8 cellular contexts compared by ENCODE assay signal in genomic region chr19:10195199-10195519, GRCh38. TPM values are rescaled to one million over a fixed set of nuclear protein-coding genes. Genes with fewer than 3 reads are reported as not detected.
A peak's percentile ranks its signal among the peaks of the same experiment; 100 is the strongest.
DNase-seq lines count a peak whose midpoint lies in the region; ATAC-seq and TF ChIP-seq lines count a peak whose summit lies in the region.

No MANE protein-coding gene starts in this region.

- H3K27me3 ChIP-seq in kidney epithelial cell (ENCODE audit: control insufficient read depth, insufficient read depth, low read length) (no peaks in the 10 kb centered on the region), tibial artery (no peaks in the 10 kb centered on the region)

- H3K27ac Mint-ChIP-seq in activated T-cell treated with anti-CD3 and anti-CD28 coated beads, Interleukin-2, amount 50 U/mL, for 72 hours, result peak overlapping the region; percentile 60
- peak overlapping the region; percentile 98 for H3K27ac Mint-ChIP-seq in activated CD4-positive, alpha-beta memory T cell treated with anti-CD3 and anti-CD28 coated beads for 36 hours

- DNase-seq in activated T-cell treated with anti-CD3 and anti-CD28 coated beads, Interleukin-2, amount 50 U/mL, for 72 hours, result no peak
- DNase-seq in activated T-cell treated with anti-CD3 and anti-CD28 coated beads for 4 hours (no peak), kidney epithelial cell (ENCODE audit: low read depth) (no peak), tibial artery (no peak), iPS-NIHi11 (ENCODE audit: low spot score) (no peak), NCI-H1694 treated with DMSO at 0.1 percent for 48 hours (lab: John Stamatoyannopoulos, UW) (no peak), NCI-H345 treated with DMSO at 0.1 percent for 48 hours (lab: John Stamatoyannopoulos, UW; ENCODE audit: unreplicated experiment) (no peak)
- DNase-seq in activated CD4-positive, alpha-beta memory T cell treated with anti-CD3 and anti-CD28 coated beads for 36 hours, result peak; percentile 31

- H3K4me3 Mint-ChIP-seq in activated T-cell treated with anti-CD3 and anti-CD28 coated beads, Interleukin-2, amount 50 U/mL, for 72 hours, result peak overlapping the region; percentile 96 to 97
- H3K4me3 Mint-ChIP-seq in activated CD4-positive, alpha-beta memory T cell treated with anti-CD3 and anti-CD28 coated beads for 36 hours, result peak overlapping the region; percentile 98

- no peak for TF ChIP-seq CTCF in kidney epithelial cell (IDR thresholded peaks at IDR 0.05; ENCODE audit: insufficient read depth, low read length, poor library complexity, severe bottlenecking)
- no peak for TF ChIP-seq CTCF in tibial artery (IDR thresholded peaks at IDR 0.05)

- H3K4me1 ChIP-seq in tibial artery, result peaks cover 0 to 22% (median 13%) of the 10 kb centered on the region in 4 donors

- no peaks in the 10 kb centered on the region for H3K27me3 Mint-ChIP-seq in activated T-cell treated with anti-CD3 and anti-CD28 coated beads, Interleukin-2, amount 50 U/mL, for 72 hours (ENCODE audit: low read depth)
- no peaks in the 10 kb centered on the region for H3K27me3 Mint-ChIP-seq in activated CD4-positive, alpha-beta memory T cell treated with anti-CD3 and anti-CD28 coated beads for 36 hours

- H3K4me3 ChIP-seq in kidney epithelial cell (ENCODE audit: low read depth, low read length), result peak overlapping the region; percentile 92
- H3K4me3 ChIP-seq in tibial artery, result peak overlapping the region; percentile 82 to 84

- ATAC-seq in activated T-cell treated with anti-CD3 and anti-CD28 coated beads, Interleukin-2, amount 50 U/mL, for 72 hours (replicated peaks in 1 of 2), result peak in 1 of 2 donors; percentile 45

- H3K27ac ChIP-seq in tibial artery, result peak overlapping the region; percentile 81 to 87

- POLR2A ChIA-PET in activated CD4-positive, alpha-beta memory T cell treated with anti-CD3 and anti-CD28 coated beads for 36 hours (lab: Charles Lee), result interaction anchor here (0.6 to 1.4 kb wide), 5 partner anchors 31 to 86 kb away, joined by 3 to 6 read pairs (median 3); partner anchors contain the start of gene ICAM1

- H3K36me3 Mint-ChIP-seq in activated T-cell treated with anti-CD3 and anti-CD28 coated beads, Interleukin-2, amount 50 U/mL, for 72 hours (ENCODE audit: insufficient read depth in 2 of 2), result peaks cover 8 to 19% of the 10 kb centered on the region in 2 donors
- peaks cover 26% of the 10 kb centered on the region for H3K36me3 Mint-ChIP-seq in activated CD4-positive, alpha-beta memory T cell treated with anti-CD3 and anti-CD28 coated beads for 36 hours

- CTCF ChIA-PET in activated CD4-positive, alpha-beta memory T cell treated with anti-CD3 and anti-CD28 coated beads for 36 hours (lab: Charles Lee), result interaction anchor here (0.6 to 3.7 kb wide), 5 partner anchors 12 to 221 kb away, joined by 3 to 20 read pairs (median 3); partner anchors contain the start of gene ICAM1

- no peaks in the 10 kb centered on the region for H3K9me3 ChIP-seq in tibial artery

- H3K4me1 Mint-ChIP-seq in activated T-cell treated with anti-CD3 and anti-CD28 coated beads, Interleukin-2, amount 50 U/mL, for 72 hours (ENCODE audit: low read depth), result peaks cover 56% of the 10 kb centered on the region
- H3K4me1 Mint-ChIP-seq in activated CD4-positive, alpha-beta memory T cell treated with anti-CD3 and anti-CD28 coated beads for 36 hours (ENCODE audit: low read depth), result peaks cover 48% of the 10 kb centered on the region

- no peaks in the 10 kb centered on the region for H3K9me3 Mint-ChIP-seq in activated T-cell treated with anti-CD3 and anti-CD28 coated beads, Interleukin-2, amount 50 U/mL, for 72 hours
- no peaks in the 10 kb centered on the region for H3K9me3 Mint-ChIP-seq in activated CD4-positive, alpha-beta memory T cell treated with anti-CD3 and anti-CD28 coated beads for 36 hours

- H3K36me3 ChIP-seq in kidney epithelial cell (ENCODE audit: control insufficient read depth, insufficient read depth, low read length) (no peaks in the 10 kb centered on the region), tibial artery (no peaks in the 10 kb centered on the region)

- intact Hi-C loops in activated CD4-positive, alpha-beta memory T cell treated with anti-CD3 and anti-CD28 coated beads for 36 hours (cut with micrococcal nuclease), result loop anchor here (1.0 to 10.0 kb wide), 5 partner anchors 42 to 408 kb away; partner anchors contain the start of genes ICAM3 and RAVER1
- intact Hi-C loops in tibial artery (cut with DNase I; ENCODE audit: low total_unique reads), result loop anchor here (10.0 kb wide), 1 partner anchor 90 kb away; the partner anchor contains the start of genes ANGPTL6 and PPAN

RNA-seq across cellular contexts. Expression of gene DNMT1, which starts 0.4 kb away (rescaled TPM):
- 100 to 1,000 TPM; 294 to 304 TPM for total RNA-seq in activated T-cell treated with anti-CD3 and anti-CD28 coated beads, Interleukin-2, amount 50 U/mL, for 72 hours
- 100 to 1,000 TPM; 356 to 357 TPM for total RNA-seq in activated CD4-positive, alpha-beta memory T cell treated with anti-CD3 and anti-CD28 coated beads for 36 hours
- total RNA-seq in kidney epithelial cell, result 66.9 and 75.6 TPM in 2 replicates

RNA-seq across cellular contexts. Expression of gene S1PR2, which starts 36.0 kb away (rescaled TPM):
- total RNA-seq in activated T-cell treated with anti-CD3 and anti-CD28 coated beads, Interleukin-2, amount 50 U/mL, for 72 hours, result 10 to 100 TPM; 11.5 to 11.6 TPM
- 1 to 10 TPM; 9.4 to 9.8 TPM for total RNA-seq in activated CD4-positive, alpha-beta memory T cell treated with anti-CD3 and anti-CD28 coated beads for 36 hours
- total RNA-seq in kidney epithelial cell, result 8.3 and 9.4 TPM in 2 replicates

RNA-seq across cellular contexts. Expression of gene MRPL4, which starts 56.9 kb away (rescaled TPM):
- 10 to 100 TPM; 83.2 to 93.6 TPM for total RNA-seq in activated T-cell treated with anti-CD3 and anti-CD28 coated beads, Interleukin-2, amount 50 U/mL, for 72 hours
- 100 to 1,000 TPM; 106 to 115 TPM for total RNA-seq in activated CD4-positive, alpha-beta memory T cell treated with anti-CD3 and anti-CD28 coated beads for 36 hours
- 96.3 and 98.7 TPM in 2 replicates for total RNA-seq in kidney epithelial cell
